In genomic region chr6:143510991-143511891, GRCh38 we compare ENCODE assay signal across 1 cellular context.
TF ChIP-seq lines count a peak whose summit lies in the region.

TSS of gene FUCA2 (minus strand) at chr6:143511720. CDS start at chr6:143511634, 86 bp downstream.

TF ChIP-seq in K562, 482 proteins besides CTCF, POLR2A, EP300 and RAD21 (continued from another document and continues in another):
- TF ChIP-seq PBX2 (CRISPR knock-in tag; IDR thresholded peaks at IDR 0.05; ENCODE audit: low read depth) (no peak), PBX2 (tag; conservative IDR thresholded peaks at IDR 0.05; ENCODE audit: low read depth) (no peak), CTCFL (IDR thresholded peaks at IDR 0.05; ENCODE audit: borderline replicate concordance, insufficient read depth, low read depth, low read length, poor library complexity, severe bottlenecking) (no peak), RBFOX2 (IDR thresholded peaks at IDR 0.05; ENCODE audit: low read depth, low read length) (peak; percentile 98), ZNF431 (CRISPR knock-in tag; IDR thresholded peaks at IDR 0.05) (peak; percentile 79), IFI16 (CRISPR knock-in tag; IDR thresholded peaks at IDR 0.05) (no peak), PTTG1 (tag; IDR thresholded peaks at IDR 0.05; ENCODE audit: low read depth) (no peak), EWSR1 (IDR thresholded peaks at IDR 0.05; ENCODE audit: borderline replicate concordance, low read depth, partially characterized antibody) (no peak), ZFP36 (IDR thresholded peaks at IDR 0.05; ENCODE audit: low read depth, low read length, partially characterized antibody) (peak; percentile 42), ZC3H8 (IDR thresholded peaks at IDR 0.05) (no peak), ELF1 (tag; IDR thresholded peaks at IDR 0.05) (peak; percentile 89), USF2 (CRISPR knock-in tag; IDR thresholded peaks at IDR 0.05) (peak; percentile 95), ZNF253 (CRISPR knock-in tag; conservative IDR thresholded peaks at IDR 0.05) (no peak), SP2 (IDR thresholded peaks at IDR 0.05; ENCODE audit: extremely low read depth, low read depth, low read length, poor library complexity, severe bottlenecking) (no peak), ZNF395 (CRISPR knock-in tag; IDR thresholded peaks at IDR 0.05) (peak; percentile 18; the same call in 1 of the 2 replicates), ZNF584 (CRISPR knock-in tag; IDR thresholded peaks at IDR 0.05; ENCODE audit: low read depth) (0 out of 2 replicates have a peak, but pooled peaks have one; percentile 51), BACH1 (tag; IDR thresholded peaks at IDR 0.05) (0 out of 2 replicates have a peak, but pooled peaks have one; percentile 46), SAP30 (IDR thresholded peaks at IDR 0.05; ENCODE audit: borderline replicate concordance, insufficient read depth, low read depth, low read length, poor library complexity, severe bottlenecking) (peak; percentile 88), POLR3A (IDR thresholded peaks at IDR 0.05; ENCODE audit: borderline replicate concordance, extremely low read depth, insufficient read depth, insufficient read length) (no peak), ZNF398 (CRISPR knock-in tag; IDR thresholded peaks at IDR 0.05) (no peak), SMARCA4 (IDR thresholded peaks at IDR 0.05) (peak; percentile 45; the same call in 1 of the 2 replicates), ZNF785 (CRISPR knock-in tag; IDR thresholded peaks at IDR 0.05) (no peak), HNRNPUL1 (IDR thresholded peaks at IDR 0.05; ENCODE audit: low read length) (peak; percentile 88; the same call in 1 of the 2 replicates), ZNF583 (CRISPR knock-in tag; IDR thresholded peaks at IDR 0.05) (peak; percentile 72; the same call in 1 of the 2 replicates), ZNF165 (CRISPR knock-in tag; IDR thresholded peaks at IDR 0.05; ENCODE audit: borderline replicate concordance) (peak; percentile 95), KDM5B (IDR thresholded peaks at IDR 0.05; ENCODE audit: insufficient replicate concordance, low read depth, low read length) (peak; percentile 98), RFX5 (IDR thresholded peaks at IDR 0.05; ENCODE audit: low read depth, low read length) (no peak), U2AF2 (optimal IDR thresholded peaks at IDR 0.05; ENCODE audit: low read depth, low read length) (no peak), ZKSCAN3 (CRISPR knock-in tag; IDR thresholded peaks at IDR 0.05) (no peak), ZNF217 (CRISPR knock-in tag; IDR thresholded peaks at IDR 0.05) (no peak), RBM22 (IDR thresholded peaks at IDR 0.05; ENCODE audit: low read depth, low read length, poor library complexity, severe bottlenecking) (no peak), SRSF7 (optimal IDR thresholded peaks at IDR 0.05; ENCODE audit: low read depth, low read length) (no peak), CREB1 (IDR thresholded peaks at IDR 0.05) (peak; percentile 40; the same call in 1 of the 2 replicates), CREB1 (CRISPR knock-in tag; IDR thresholded peaks at IDR 0.05) (peak; percentile 61; the same call in 1 of the 2 replicates), ZBTB43 (CRISPR knock-in tag; IDR thresholded peaks at IDR 0.05) (peak; percentile 92), HDAC8 (tag; IDR thresholded peaks at IDR 0.05) (peak; percentile 24; the same call in 1 of the 2 replicates), ZNF830 (CRISPR knock-in tag; IDR thresholded peaks at IDR 0.05) (no peak; the same call in 1 of the 2 replicates), SMARCB1 (IDR thresholded peaks at IDR 0.05; ENCODE audit: insufficient read length, low read depth) (no peak), RBM17 (IDR thresholded peaks at IDR 0.05; ENCODE audit: borderline replicate concordance, low read depth, low read length) (no peak), HNRNPK (IDR thresholded peaks at IDR 0.05; ENCODE audit: low read depth, low read length, poor library complexity, severe bottlenecking) (no peak), HDAC2 (IDR thresholded peaks at IDR 0.05) (peak; percentile 79), ZEB2 (IDR thresholded peaks at IDR 0.05) (no peak; the same call in 1 of the 2 replicates), SMARCC2 (IDR thresholded peaks at IDR 0.05; ENCODE audit: low read depth) (no peak), RBBP5 (IDR thresholded peaks at IDR 0.05; ENCODE audit: borderline replicate concordance, insufficient read depth, low read length, poor library complexity, severe bottlenecking) (peak; percentile 92), ETS2 (tag; IDR thresholded peaks at IDR 0.05; ENCODE audit: borderline replicate concordance, poor library complexity, severe bottlenecking) (no peak), LCOR (CRISPR knock-in tag; IDR thresholded peaks at IDR 0.05) (peak; percentile 96), PYGO2 (tag; IDR thresholded peaks at IDR 0.05) (no peak), XRCC3 (IDR thresholded peaks at IDR 0.05) (no peak), ZNF311 (CRISPR knock-in tag; IDR thresholded peaks at IDR 0.05) (0 out of 2 replicates have a peak, but pooled peaks have one; percentile 26), IRF2 (CRISPR knock-in tag; IDR thresholded peaks at IDR 0.05) (no peak), ZNF280A (IDR thresholded peaks at IDR 0.05; ENCODE audit: low read depth, partially characterized antibody) (no peak), REST (CRISPR knock-in tag; IDR thresholded peaks at IDR 0.05; ENCODE audit: low read depth) (peak; percentile 64; the same call in 1 of the 2 replicates)
